In genomic region chr6:42269553-42269952, GRCh38 we compare ENCODE assay signal across 8 cellular contexts. TPM values are rescaled to one million over a fixed set of nuclear protein-coding genes. Genes with fewer than 3 reads are reported as not detected.
DNase-seq lines count a peak whose midpoint lies in the region; ATAC-seq and TF ChIP-seq lines count a peak whose summit lies in the region.

No MANE protein-coding gene starts in this region.

- H3K27me3 Mint-ChIP-seq in activated CD4-positive, alpha-beta T cell treated with anti-CD3 and anti-CD28 coated beads, Interleukin-2, amount 10 ng/mL, durations not matched to agents 7 days and 5 days, result no peaks in the 10 kb centered on the region

- H3K27ac ChIP-seq in KMS-11 (peak overlapping the region; percentile 90), tibial artery (no peak overlapping the region)

- H3K4me1 ChIP-seq in KMS-11 (ENCODE audit: low read depth, poor library complexity, severe bottlenecking) (peaks cover 53% of the 10 kb centered on the region), tibial artery (peaks cover 0 to under 1% (median 0%) of the 10 kb centered on the region in 4 donors)

- H3K9me3 Mint-ChIP-seq in activated CD4-positive, alpha-beta T cell treated with anti-CD3 and anti-CD28 coated beads, Interleukin-2, amount 10 ng/mL, durations not matched to agents 7 days and 5 days, result no peaks in the 10 kb centered on the region

- H4K20me1 ChIP-seq in KMS-11 (ENCODE audit: insufficient read depth), result no peaks in the 10 kb centered on the region

- intact Hi-C loops in tibial artery (cut with DNase I; ENCODE audit: low total_unique reads), result no loop called here

- no peak overlapping the region for H3K4me3 ChIP-seq in KMS-11 (IDR thresholded peaks at IDR 0.05; ENCODE audit: insufficient read depth, low read depth, low read length)
- H3K4me3 ChIP-seq in tibial artery, result no peak overlapping the region

- peak overlapping the region; percentile 69 for H3K27ac Mint-ChIP-seq in activated CD4-positive, alpha-beta T cell treated with anti-CD3 and anti-CD28 coated beads, Interleukin-2, amount 10 ng/mL, durations not matched to agents 7 days and 5 days

- H3K4me1 Mint-ChIP-seq in activated CD4-positive, alpha-beta T cell treated with anti-CD3 and anti-CD28 coated beads, Interleukin-2, amount 10 ng/mL, durations not matched to agents 7 days and 5 days, result peaks cover 18% of the 10 kb centered on the region

- H3K4me3 Mint-ChIP-seq in activated CD4-positive, alpha-beta T cell treated with anti-CD3 and anti-CD28 coated beads, Interleukin-2, amount 10 ng/mL, durations not matched to agents 7 days and 5 days, result no peak overlapping the region

- H3K4me2 ChIP-seq in KMS-11, result peak overlapping the region; percentile 95

- peak; percentile 64 for DNase-seq in activated CD4-positive, alpha-beta T cell treated with anti-CD3 and anti-CD28 coated beads, Interleukin-2, amount 10 ng/mL, durations not matched to agents 7 days and 5 days
- no peak for DNase-seq in activated CD4-positive, alpha-beta T cell treated with anti-CD3 and anti-CD28 coated beads, Interleukin-2, amount 50 U/mL, for 4 hours
- DNase-seq in stimulated activated naive CD8-positive, alpha-beta T cell treated with anti-CD3 and anti-CD28 coated beads, Interleukin-15, Interleukin-2, amounts not matched to agents 100 U/mL and 50 U/mL, for 24 hours, result no peak
- no peak for DNase-seq in NCI-H524 (lab: John Stamatoyannopoulos, UW)
- no peak for DNase-seq in tibial artery
- no peak for DNase-seq in NCI-H1048 (lab: John Stamatoyannopoulos, UW)

- peaks cover 20% of the 10 kb centered on the region for H3K36me3 Mint-ChIP-seq in activated CD4-positive, alpha-beta T cell treated with anti-CD3 and anti-CD28 coated beads, Interleukin-2, amount 10 ng/mL, durations not matched to agents 7 days and 5 days (ENCODE audit: low read depth)

- POLR2A ChIA-PET in activated CD4-positive, alpha-beta T cell treated with anti-CD3 and anti-CD28 coated beads, Interleukin-2, amount 10 ng/mL, durations not matched to agents 7 days and 5 days (lab: Charles Lee), result no interaction called here

- H3K79me2 ChIP-seq in KMS-11 (ENCODE audit: insufficient read depth, low read depth), result no peaks in the 10 kb centered on the region

- no peaks in the 10 kb centered on the region for H3K27me3 ChIP-seq in KMS-11 (ENCODE audit: insufficient read depth, low read depth)
- no peaks in the 10 kb centered on the region for H3K27me3 ChIP-seq in tibial artery

- no peak; the same call in 1 of the 2 replicates for TF ChIP-seq CTCF in KMS-11 (conservative IDR thresholded peaks at IDR 0.05; ENCODE audit: low read depth, low read length)
- TF ChIP-seq CTCF in tibial artery (IDR thresholded peaks at IDR 0.05), result no peak

- H3K36me3 ChIP-seq in KMS-11 (ENCODE audit: insufficient read depth) (no peaks in the 10 kb centered on the region), tibial artery (peaks cover 0 to 16% (median 13%) of the 10 kb centered on the region in 3 donors)

- ATAC-seq in HG02642 (IDR thresholded peaks at IDR 0.05; ENCODE audit: poor library complexity, unreplicated experiment), result peak; percentile 95
- ATAC-seq in stimulated activated naive CD8-positive, alpha-beta T cell treated with anti-CD3 and anti-CD28 coated beads, Interleukin-15, Interleukin-2, amounts not matched to agents 100 U/mL and 50 U/mL, for 24 hours, result peak; percentile 43

- CTCF ChIA-PET in activated CD4-positive, alpha-beta T cell treated with anti-CD3 and anti-CD28 coated beads, Interleukin-2, amount 10 ng/mL, durations not matched to agents 7 days and 5 days (lab: Charles Lee), result no interaction called here

- H3K9ac ChIP-seq in KMS-11, result peak overlapping the region; percentile 45; the same call in 1 of the 2 replicates

- no peaks in the 10 kb centered on the region for H3K9me3 ChIP-seq in tibial artery

- H2AFZ ChIP-seq in KMS-11 (ENCODE audit: low read depth), result peak overlapping the region; percentile 46; the same call in 1 of the 2 replicates

RNA-seq across cellular contexts. Expression of gene MRPS10, which starts 51.9 kb away (rescaled TPM):
- total RNA-seq in activated CD4-positive, alpha-beta T cell treated with anti-CD3 and anti-CD28 coated beads, Interleukin-2, amount 10 ng/mL, durations not matched to agents 7 days and 5 days, result 10 to 100 TPM; 27.9 to 33.1 TPM
